In genomic region chr2:144082777-144083176, GRCh38 we compare ENCODE assay signal across 17 cellular contexts.
DNase-seq lines count a peak whose midpoint lies in the region; ATAC-seq, FAIRE-seq and TF ChIP-seq lines count a peak whose summit lies in the region.
"Had no signal": no experiment of that assay in that cellular context is flagged by ENCODE, and none has a peak within 500 bp of the region (broad histone marks: within the 10 kb centered on the region; RNA-seq: fewer than 3 reads in every experiment).

No MANE protein-coding gene starts in this region.

- no CpG with 5 or more reads among the region's 3 CpGs for WGBS in H9 (ENCODE audit: extremely low coverage, insufficient read length, low lambda C conversion rate)

- H3K4me1 Mint-ChIP-seq in HFFc6 (ENCODE audit: low read depth) (peaks cover 100% of the 10 kb centered on the region), H9 (peaks cover 2 to 11% of the 10 kb centered on the region in 2 experiments; a peak in 2 of 4 replicates)
- peaks cover 27% of the 10 kb centered on the region for H3K4me1 Mint-ChIP-seq in stimulated activated effector memory CD8-positive, alpha-beta T cell treated with anti-CD3 and anti-CD28 coated beads, Interleukin-12 subunit alpha, Interleukin-12 subunit beta, amount 100 ng/mL, for 72 hours
- H3K4me1 Mint-ChIP-seq: CD4-positive, alpha-beta memory T cell had no signal

- H2BK15ac ChIP-seq in H9 (ENCODE audit: low read depth, low read length): no peak overlapping the region

- H3K27ac Mint-ChIP-seq in HFFc6 (peak overlapping the region; percentile 88), H9 (no peak overlapping the region; a peak in 1 of 7 replicates)
- H3K27ac Mint-ChIP-seq in stimulated activated effector memory CD8-positive, alpha-beta T cell treated with anti-CD3 and anti-CD28 coated beads, Interleukin-12 subunit alpha, Interleukin-12 subunit beta, amount 100 ng/mL, for 72 hours: peak overlapping the region; percentile 60
- H3K27ac Mint-ChIP-seq: CD4-positive, alpha-beta memory T cell had no signal

- H3K4me3 Mint-ChIP-seq in HFFc6 (no peak overlapping the region), H9 (no peak overlapping the region)
- no peak overlapping the region for H3K4me3 Mint-ChIP-seq in stimulated activated effector memory CD8-positive, alpha-beta T cell treated with anti-CD3 and anti-CD28 coated beads, Interleukin-12 subunit alpha, Interleukin-12 subunit beta, amount 100 ng/mL, for 72 hours
- H3K4me3 Mint-ChIP-seq: CD4-positive, alpha-beta memory T cell had no signal

- no peak overlapping the region for H2AK5ac ChIP-seq in H9 (ENCODE audit: insufficient read length, low read length)

- no peak overlapping the region for H2BK5ac ChIP-seq in H9 (ENCODE audit: insufficient read length, low read length)

- H4K91ac ChIP-seq in H9 (ENCODE audit: insufficient read length, low read depth, low read length): no peak overlapping the region

- H3K36me3 ChIP-seq in bronchial epithelial cell (ENCODE audit: control insufficient read depth, insufficient read depth, low read length) (no peaks in the 10 kb centered on the region), lower lobe of right lung (no peaks in the 10 kb centered on the region), BE2C (no peaks in the 10 kb centered on the region)
- H3K36me3 ChIP-seq: Peyer's patch had no signal

- no peak for TF ChIP-seq CTCF in HFFc6 (IDR thresholded peaks at IDR 0.05)
- TF ChIP-seq CTCF in bronchial epithelial cell (IDR thresholded peaks at IDR 0.05; ENCODE audit: insufficient read depth, low read length, severe bottlenecking): no peak
- TF ChIP-seq CTCF in lower lobe of right lung (IDR thresholded peaks at IDR 0.05): no peak
- TF ChIP-seq CTCF in BE2C (IDR thresholded peaks at IDR 0.05; ENCODE audit: low read depth, low read length): no peak
- no peak for TF ChIP-seq CTCF in H9 (conservative IDR thresholded peaks at IDR 0.05)

- H2BK12ac ChIP-seq in H9 (ENCODE audit: insufficient read length, low read depth, low read length): no peak overlapping the region

- H3K79me2 ChIP-seq in H9 (ENCODE audit: insufficient read depth, low read length): no peaks in the 10 kb centered on the region

- H3K23ac ChIP-seq in H9 (ENCODE audit: insufficient read length, low read depth, low read length): no peak overlapping the region

- H3K27me3 Mint-ChIP-seq in HFFc6 (ENCODE audit: insufficient read depth): no peaks in the 10 kb centered on the region; the same call in 1 of the 2 replicates
- H3K27me3 Mint-ChIP-seq in H9 (ENCODE audit: low read depth): no peaks in the 10 kb centered on the region
- H3K27me3 Mint-ChIP-seq: CD4-positive, alpha-beta memory T cell had no signal

- H4K8ac ChIP-seq in H9 (replicated peaks; ENCODE audit: insufficient read length, low read depth, low read length): no peak overlapping the region

- H3K4me3 ChIP-seq in bronchial epithelial cell (ENCODE audit: low read depth, low read length): no peak overlapping the region
- H3K4me3 ChIP-seq in lower lobe of right lung: no peak overlapping the region
- no peak overlapping the region for H3K4me3 ChIP-seq in BE2C (ENCODE audit: low read depth, low read length)
- H3K4me3 ChIP-seq: Peyer's patch had no signal

- H3K79me1 ChIP-seq in H9 (ENCODE audit: insufficient read depth, low read depth, low read length, poor library complexity, severe bottlenecking): no peaks in the 10 kb centered on the region

- intact Hi-C loops in lower lobe of right lung (cut with DNase I): no loop called here

- H3K4me2 ChIP-seq in H9 (ENCODE audit: insufficient read depth, insufficient read length, low read length): no peak overlapping the region

- no peak overlapping the region for H3T11ph ChIP-seq in H9 (ENCODE audit: low read length)

- no peak overlapping the region for H2AFZ ChIP-seq in H9 (ENCODE audit: low read length)

- H3K27me3 ChIP-seq in bronchial epithelial cell (ENCODE audit: control insufficient read depth, insufficient read depth, low read length): no peaks in the 10 kb centered on the region
- no peaks in the 10 kb centered on the region for H3K27me3 ChIP-seq in lower lobe of right lung (ENCODE audit: low read depth)
- H3K27me3 ChIP-seq in BE2C: no peaks in the 10 kb centered on the region
- no peaks in the 10 kb centered on the region for H3K27me3 ChIP-seq in H9 (ENCODE audit: insufficient read depth, low read length)
- H3K27me3 ChIP-seq: Peyer's patch had no signal

- peak; percentile 55 to 63 for ATAC-seq in lower lobe of right lung
- no peak for ATAC-seq in stimulated activated effector memory CD8-positive, alpha-beta T cell treated with anti-CD3 and anti-CD28 coated beads, Interleukin-12 subunit alpha, Interleukin-12 subunit beta, amount 100 ng/mL, for 72 hours

- H3K9me3 Mint-ChIP-seq in HFFc6: no peaks in the 10 kb centered on the region
- H3K9me3 Mint-ChIP-seq in stimulated activated effector memory CD8-positive, alpha-beta T cell treated with anti-CD3 and anti-CD28 coated beads, Interleukin-12 subunit alpha, Interleukin-12 subunit beta, amount 100 ng/mL, for 72 hours: no peaks in the 10 kb centered on the region
- no peaks in the 10 kb centered on the region for H3K9me3 Mint-ChIP-seq in H9

- H3K56ac ChIP-seq in H9 (ENCODE audit: insufficient read length, low read depth, low read length): no peak overlapping the region

- H3K23me2 ChIP-seq in H9 (ENCODE audit: insufficient read length, low read depth, low read length, poor library complexity, severe bottlenecking): no peaks in the 10 kb centered on the region

- no peak overlapping the region for H4K5ac ChIP-seq in H9 (ENCODE audit: insufficient read length, low read depth, low read length)

- H4K20me1 ChIP-seq in H9 (ENCODE audit: control insufficient read depth, insufficient read depth, insufficient read length): no peaks in the 10 kb centered on the region

- no peaks in the 10 kb centered on the region for H3K4me1 ChIP-seq in lower lobe of right lung
- H3K4me1 ChIP-seq in BE2C: peaks cover 10% of the 10 kb centered on the region
- H3K4me1 ChIP-seq in H9 (ENCODE audit: insufficient read depth, low read length): no peaks in the 10 kb centered on the region
- H3K4me1 ChIP-seq: Peyer's patch had no signal

- peak; percentile 55 for FAIRE-seq in bronchial epithelial cell (lab: Jason Lieb, UNC)
- FAIRE-seq: H54 had no signal

- H3K27ac ChIP-seq in lower lobe of right lung (no peak overlapping the region), H9 (ENCODE audit: insufficient read length, low read depth, low read length) (no peak overlapping the region)
- H3K27ac ChIP-seq: Peyer's patch had no signal

- H3K36me3 Mint-ChIP-seq in HFFc6 (ENCODE audit: low read depth) (no peaks in the 10 kb centered on the region), H9 (ENCODE audit: insufficient read depth in 1 of 3, low read depth in 3 of 3) (no peaks in the 10 kb centered on the region)
- peaks cover 46% of the 10 kb centered on the region for H3K36me3 Mint-ChIP-seq in stimulated activated effector memory CD8-positive, alpha-beta T cell treated with anti-CD3 and anti-CD28 coated beads, Interleukin-12 subunit alpha, Interleukin-12 subunit beta, amount 100 ng/mL, for 72 hours

- no peak overlapping the region for H3K14ac ChIP-seq in H9 (ENCODE audit: insufficient read depth, low read length)

- no peak overlapping the region for H3K4ac ChIP-seq in H9 (ENCODE audit: low read depth, low read length)

- DNase-seq in HFFc6: no peak
- DNase-seq in bronchial epithelial cell (ENCODE audit: low read depth): no peak
- no peak for DNase-seq in lower lobe of right lung
- no peak for DNase-seq in stimulated activated effector memory CD8-positive, alpha-beta T cell treated with anti-CD3 and anti-CD28 coated beads, Interleukin-12 subunit alpha, Interleukin-12 subunit beta, amount 100 ng/mL, for 72 hours (ENCODE audit: low spot score in 2 of 2)
- no peak for DNase-seq in BE2C
- no peak for DNase-seq in H9
- no peak for DNase-seq in GOT3 (lab: John Stamatoyannopoulos, UW)
- DNase-seq: CD4-positive, alpha-beta memory T cell; GF-D8; MM.1S; NCI-H1105 treated with DMSO at 0.1 percent for 48 hours; NCI-H187 treated with DMSO at 0.1 percent for 48 hours; NCI-H2171 treated with DMSO at 0.1 percent for 48 hours; NCI-H82; Peyer's patch; SHP77 had no signal

- no peak overlapping the region for H3K9ac ChIP-seq in H9 (ENCODE audit: extremely low read depth, insufficient read length, low read length)

- H2BK20ac ChIP-seq in H9 (ENCODE audit: low read depth, low read length, poor library complexity, severe bottlenecking): no peak overlapping the region

- no peak overlapping the region for H3K18ac ChIP-seq in H9 (ENCODE audit: insufficient read length, low read depth, low read length)

- H2BK120ac ChIP-seq in H9 (ENCODE audit: low read depth, low read length, poor library complexity, severe bottlenecking): no peak overlapping the region

- H3K9me3 ChIP-seq in lower lobe of right lung (no peaks in the 10 kb centered on the region), BE2C (no peaks in the 10 kb centered on the region), H9 (ENCODE audit: control insufficient read depth, low read depth, low read length) (no peaks in the 10 kb centered on the region)
- H3K9me3 ChIP-seq: Peyer's patch had no signal

Comparison
In these comparisons a context has a peak if more than half of its experiments do, and no peak if none do; other contexts are left out.
1. H3K27ac Mint-ChIP-seq: peak in HFFc6 (single experiment) and stimulated activated effector memory CD8-positive, alpha-beta T cell treated with anti-CD3 and anti-CD28 coated beads, Interleukin-12 subunit alpha, Interleukin-12 subunit beta, amount 100 ng/mL, for 72 hours (single experiment); none in H9 (0 of 3).